Comparison of ENCODE assay signal across 8 cellular contexts in genomic region chr1:1614204-1614953, GRCh38. TPM values are rescaled to one million over a fixed set of nuclear protein-coding genes. Genes with fewer than 3 reads are reported as not detected.
DNase-seq lines count a peak whose midpoint lies in the region; ATAC-seq and TF ChIP-seq lines count a peak whose summit lies in the region.

No MANE protein-coding gene starts in this region.

- in situ Hi-C loops in KBM-7 (cut with MboI; ENCODE audit: low pct_unique_long_range_greater_than_20kb, low sequenced_read_pairs) = no loop called here

- H3K4me1 Mint-ChIP-seq in activated B cell treated with CpG ODN at 0.5 μM for 24 hours = peaks cover 26% of the 10 kb centered on the region
- peaks cover 19 to 20% of the 10 kb centered on the region in 2 donors for H3K4me1 Mint-ChIP-seq in stimulated activated naive B cell treated with anti-CD40 and anti-IgM and Interleukin-4, amounts not matched to agents 10 μg/mL and 1 μg/mL and 100 μg/mL, for 72 hours

- no peaks in the 10 kb centered on the region for H3K27me3 Mint-ChIP-seq in activated B cell treated with CpG ODN at 0.5 μM for 24 hours
- H3K27me3 Mint-ChIP-seq in stimulated activated naive B cell treated with anti-CD40 and anti-IgM and Interleukin-4, amounts not matched to agents 10 μg/mL and 1 μg/mL and 100 μg/mL, for 72 hours = no peaks in the 10 kb centered on the region

- ATAC-seq in activated B cell treated with CpG ODN at 0.5 μM for 24 hours (ENCODE audit: low read depth) (no peak), GM21529 (IDR thresholded peaks at IDR 0.05; ENCODE audit: unreplicated experiment) (no peak)
- ATAC-seq in stimulated activated naive B cell treated with anti-CD40 and anti-IgM and Interleukin-4, amounts not matched to agents 10 μg/mL and 1 μg/mL and 100 μg/mL, for 72 hours (replicated peaks) = peak in 1 of 2 donors; percentile 9

- CTCF ChIA-PET in activated B cell treated with CpG ODN at 0.5 μM for 24 hours (lab: Charles Lee) = no interaction called here

- H3K9me3 ChIP-seq in BE2C (no peaks in the 10 kb centered on the region), mesodermal cell (ENCODE audit: control insufficient read depth, low read length) (no peaks in the 10 kb centered on the region)

- peaks cover 9% of the 10 kb centered on the region for H3K36me3 Mint-ChIP-seq in activated B cell treated with CpG ODN at 0.5 μM for 24 hours (ENCODE audit: low read depth)
- H3K36me3 Mint-ChIP-seq in stimulated activated naive B cell treated with anti-CD40 and anti-IgM and Interleukin-4, amounts not matched to agents 10 μg/mL and 1 μg/mL and 100 μg/mL, for 72 hours = peaks cover 12% of the 10 kb centered on the region in 2 donors

- H3K4me3 ChIP-seq in BE2C (ENCODE audit: low read depth, low read length) (peak overlapping the region; percentile 74), mesodermal cell (ENCODE audit: extremely low read depth, insufficient read depth, low read length, poor library complexity, severe bottlenecking) (peak overlapping the region; percentile 79)

- peak overlapping the region; percentile 100 for H3K27ac ChIP-seq in mesodermal cell (ENCODE audit: low read depth, low read length, severe bottlenecking)

- 48 to 50% methylated on average over 30 of the region's 30 CpGs for WGBS in mesodermal cell (ENCODE audit: insufficient coverage in 2 of 2), 2 experiments

- DNase-seq in BE2C (peak; percentile 9), KBM-7 (peak; percentile 71), activated B cell treated with CpG ODN at 0.5 μM for 24 hours (no peak), ecto neural progenitor cell (ENCODE audit: low spot score) (peak; percentile 50), NCI-H146 (lab: John Stamatoyannopoulos, UW) (no peak)
- DNase-seq in stimulated activated naive B cell treated with anti-CD40 and anti-IgM and Interleukin-4, amounts not matched to agents 10 μg/mL and 1 μg/mL and 100 μg/mL, for 72 hours = no peak

- H3K27ac Mint-ChIP-seq in activated B cell treated with CpG ODN at 0.5 μM for 24 hours = peak overlapping the region; percentile 86
- peak overlapping the region; percentile 95 for H3K27ac Mint-ChIP-seq in stimulated activated naive B cell treated with anti-CD40 and anti-IgM and Interleukin-4, amounts not matched to agents 10 μg/mL and 1 μg/mL and 100 μg/mL, for 72 hours

- POLR2A ChIA-PET in activated B cell treated with CpG ODN at 0.5 μM for 24 hours (lab: Charles Lee) = interaction anchor here (0.6 to 3.9 kb wide), 10 partner anchors 8 to 295 kb away, joined by 3 to 35 read pairs (median 6); partner anchors contain the start of genes MMP23B and MRPL20

- TF ChIP-seq CTCF in BE2C (IDR thresholded peaks at IDR 0.05; ENCODE audit: low read depth, low read length) (no peak), activated B cell treated with CpG ODN at 0.5 μM for 24 hours (IDR thresholded peaks at IDR 0.05) (no peak)

- H3K4me1 ChIP-seq in BE2C (peaks cover 5% of the 10 kb centered on the region; the same call in 1 of the 2 replicates), mesodermal cell (ENCODE audit: control insufficient read depth, insufficient read depth, low read length, poor library complexity, severe bottlenecking) (peaks cover 18% of the 10 kb centered on the region)

- intact Hi-C loops in activated B cell treated with CpG ODN at 0.5 μM for 24 hours (cut with micrococcal nuclease) = loop anchor here (2.0 kb wide), 1 partner anchor 16 kb away; no protein-coding TSS in a partner anchor

- no peaks in the 10 kb centered on the region for H3K9me3 Mint-ChIP-seq in activated B cell treated with CpG ODN at 0.5 μM for 24 hours
- no peaks in the 10 kb centered on the region for H3K9me3 Mint-ChIP-seq in stimulated activated naive B cell treated with anti-CD40 and anti-IgM and Interleukin-4, amounts not matched to agents 10 μg/mL and 1 μg/mL and 100 μg/mL, for 72 hours

- no peaks in the 10 kb centered on the region for H3K27me3 ChIP-seq in BE2C

- no peaks in the 10 kb centered on the region for H3K36me3 ChIP-seq in BE2C
- peaks cover 22% of the 10 kb centered on the region for H3K36me3 ChIP-seq in mesodermal cell (ENCODE audit: control insufficient read depth, insufficient read depth, low read length)

- peak overlapping the region; percentile 90 for H3K4me3 Mint-ChIP-seq in activated B cell treated with CpG ODN at 0.5 μM for 24 hours
- H3K4me3 Mint-ChIP-seq in stimulated activated naive B cell treated with anti-CD40 and anti-IgM and Interleukin-4, amounts not matched to agents 10 μg/mL and 1 μg/mL and 100 μg/mL, for 72 hours = peak overlapping the region; percentile 91 to 93

RNA-seq across cellular contexts. Expression of gene MIB2, which starts 0.9 kb away (rescaled TPM):
- polyA plus RNA-seq in BE2C (2012; ENCODE audit: insufficient read depth, insufficient read length, low read depth) = 41.5 TPM
- 27.6 and 36.4 TPM in 2 replicates for total RNA-seq in activated B cell treated with CpG ODN at 0.5 μM for 24 hours
- 46.6 TPM for polyA plus RNA-seq in mesodermal cell (2013, experiment 1 of 2)
- polyA plus RNA-seq in mesodermal cell (2013, experiment 2 of 2) = 34.3 TPM

RNA-seq across cellular contexts. Expression of gene FNDC10, which starts 14.4 kb away (rescaled TPM):
- polyA plus RNA-seq in BE2C (2012; ENCODE audit: insufficient read depth, insufficient read length, low read depth) = 31.5 TPM
- total RNA-seq in activated B cell treated with CpG ODN at 0.5 μM for 24 hours = 0.46 and 0.60 TPM in 2 replicates
- 4.2 TPM for polyA plus RNA-seq in mesodermal cell (2013, experiment 1 of 2)
- 4.1 TPM for polyA plus RNA-seq in mesodermal cell (2013, experiment 2 of 2)

RNA-seq across cellular contexts. Expression of gene MMP23B, which starts 17.6 kb away (rescaled TPM):
- polyA plus RNA-seq in BE2C (2012; ENCODE audit: insufficient read depth, insufficient read length, low read depth) = 0.66 TPM
- 0.32 and 0.35 TPM in 2 replicates for total RNA-seq in activated B cell treated with CpG ODN at 0.5 μM for 24 hours
- 29.6 TPM for polyA plus RNA-seq in mesodermal cell (2013, experiment 1 of 2)
- polyA plus RNA-seq in mesodermal cell (2013, experiment 2 of 2) = 25.3 TPM

RNA-seq across cellular contexts. Expression of gene SSU72, which starts 39.7 kb away (rescaled TPM):
- 249 TPM for polyA plus RNA-seq in BE2C (2012; ENCODE audit: insufficient read depth, insufficient read length, low read depth)
- total RNA-seq in activated B cell treated with CpG ODN at 0.5 μM for 24 hours = 111 and 118 TPM in 2 replicates
- polyA plus RNA-seq in mesodermal cell (2013, experiment 1 of 2) = 130 TPM
- polyA plus RNA-seq in mesodermal cell (2013, experiment 2 of 2) = 125 TPM

RNA-seq across cellular contexts. Expression of gene CDK11B, which starts 44.4 kb away (rescaled TPM):
- 163 TPM for polyA plus RNA-seq in BE2C (2012; ENCODE audit: insufficient read depth, insufficient read length, low read depth)
- total RNA-seq in activated B cell treated with CpG ODN at 0.5 μM for 24 hours = 28.5 and 29.1 TPM in 2 replicates
- 35.7 TPM for polyA plus RNA-seq in mesodermal cell (2013, experiment 1 of 2)
- polyA plus RNA-seq in mesodermal cell (2013, experiment 2 of 2) = 39.3 TPM

Comparison
In these comparisons a context has a peak if more than half of its experiments do, and no peak if none do; other contexts are left out.
1. DNase-seq: peak in BE2C (single experiment), KBM-7 (single experiment) and ecto neural progenitor cell (single experiment); none in activated B cell treated with CpG ODN at 0.5 μM for 24 hours (single experiment), stimulated activated naive B cell treated with anti-CD40 and anti-IgM and Interleukin-4, amounts not matched to agents 10 μg/mL and 1 μg/mL and 100 μg/mL, for 72 hours (single experiment) and NCI-H146 (single experiment).